ENCODE assay signal across 32 cellular contexts in the genomic region with DNA sequence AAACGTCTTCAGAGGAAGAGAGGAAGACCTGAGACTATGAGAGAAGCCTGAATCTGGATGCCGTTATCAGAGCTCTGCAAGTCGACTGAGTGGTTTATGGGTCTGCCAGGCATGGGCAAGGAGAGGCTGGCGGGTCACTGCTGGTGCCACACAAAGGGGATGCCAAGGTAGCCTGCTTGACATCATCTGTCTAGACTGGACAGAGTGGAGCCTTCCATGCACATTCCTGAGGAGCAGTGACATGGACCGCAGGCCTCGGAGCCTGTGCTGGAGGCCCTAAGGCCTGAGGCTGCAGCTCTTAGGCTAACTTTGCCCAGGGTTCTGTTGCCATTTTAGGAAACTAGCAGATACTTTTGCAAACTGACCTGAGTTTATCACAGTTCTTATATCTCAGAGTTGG.
"Had no signal": no experiment of that assay in that cellular context is flagged by ENCODE, and none has a peak within 500 bp of the region (broad histone marks: within the 10 kb centered on the region; RNA-seq: fewer than 3 reads in every experiment).

No MANE protein-coding gene starts in this region.

- H3K4me1 Mint-ChIP-seq: activated B cell treated with CpG ODN at 0.5 μM for 24 hours; activated naive CD4-positive, alpha-beta T cell treated with anti-CD3 and anti-CD28 coated beads, Interleukin-2, amount 10 ng/mL, durations not matched to agents 7 days and 5 days had no signal

- H3K27ac Mint-ChIP-seq: activated B cell treated with CpG ODN at 0.5 μM for 24 hours; activated CD8-positive, alpha-beta T cell treated with anti-CD3 and anti-CD28 coated beads for 36 hours; activated naive CD4-positive, alpha-beta T cell treated with anti-CD3 and anti-CD28 coated beads, Interleukin-2, amount 10 ng/mL, durations not matched to agents 7 days and 5 days; activated naive CD4-positive, alpha-beta T cell treated with anti-CD3 and anti-CD28 coated beads, Interleukin-2, amount 50 U/mL, for 72 hours; activated naive CD8-positive, alpha-beta T cell treated with anti-CD3 and anti-CD28 coated beads, Interleukin-2, amount 10 ng/mL, durations not matched to agents 7 days and 5 days; brain; T-helper 17 cell; T-helper 2 cell treated with Interferon-gamma antibody and Interleukin-4, amounts not matched to agents 5 μg/mL and 100 μg/mL, for 36 hours had no signal

- H3K27me3 ChIP-seq: ascending aorta, breast epithelium, cardiac muscle cell, colonic mucosa, esophagus squamous epithelium had no signal

- H3K36me3 ChIP-seq: ascending aorta, breast epithelium, cardiac muscle cell, colonic mucosa, esophagus squamous epithelium, gastroesophageal sphincter, WERI-Rb-1 had no signal

- H3K9me3 ChIP-seq: ascending aorta, breast epithelium, colonic mucosa, esophagus squamous epithelium, gastroesophageal sphincter had no signal

- H3K4me1 ChIP-seq: ascending aorta, breast epithelium, colonic mucosa, esophagus squamous epithelium, gastroesophageal sphincter had no signal

- H3K27me3 Mint-ChIP-seq: activated naive CD4-positive, alpha-beta T cell treated with anti-CD3 and anti-CD28 coated beads, Interleukin-2, amount 10 ng/mL, durations not matched to agents 7 days and 5 days had no signal

- H3K4me3 Mint-ChIP-seq: activated B cell treated with CpG ODN at 0.5 μM for 24 hours; activated CD8-positive, alpha-beta T cell treated with anti-CD3 and anti-CD28 coated beads for 36 hours; activated naive CD4-positive, alpha-beta T cell treated with anti-CD3 and anti-CD28 coated beads, Interleukin-2, amount 10 ng/mL, durations not matched to agents 7 days and 5 days; activated naive CD8-positive, alpha-beta T cell treated with anti-CD3 and anti-CD28 coated beads, Interleukin-2, amount 10 ng/mL, durations not matched to agents 7 days and 5 days; brain; T-helper 17 cell; T-helper 2 cell treated with Interferon-gamma antibody and Interleukin-4, amounts not matched to agents 5 μg/mL and 100 μg/mL, for 36 hours had no signal

- H3K27ac ChIP-seq: ascending aorta, breast epithelium, cardiac muscle cell, colonic mucosa, epithelial cell of prostate, esophagus squamous epithelium, gastroesophageal sphincter, WERI-Rb-1 had no signal

- ATAC-seq: activated CD4-positive, CD25-positive, alpha-beta regulatory T cell treated with anti-CD3 and anti-CD28 coated beads, Interleukin-2, amount 50 U/mL, for 24 hours; activated CD8-positive, alpha-beta T cell treated with anti-CD3 and anti-CD28 coated beads for 36 hours; activated naive CD4-positive, alpha-beta T cell treated with anti-CD3 and anti-CD28 coated beads, Interleukin-2, amount 50 U/mL, for 72 hours; gastroesophageal sphincter; T-helper 17 cell had no signal

- H3K9me3 Mint-ChIP-seq: activated B cell treated with CpG ODN at 0.5 μM for 24 hours; activated CD8-positive, alpha-beta T cell treated with anti-CD3 and anti-CD28 coated beads for 36 hours; activated naive CD4-positive, alpha-beta T cell treated with anti-CD3 and anti-CD28 coated beads, Interleukin-2, amount 10 ng/mL, durations not matched to agents 7 days and 5 days; activated naive CD4-positive, alpha-beta T cell treated with anti-CD3 and anti-CD28 coated beads, Interleukin-2, amount 50 U/mL, for 72 hours; activated naive CD8-positive, alpha-beta T cell treated with anti-CD3 and anti-CD28 coated beads, Interleukin-2, amount 10 ng/mL, durations not matched to agents 7 days and 5 days; T-helper 2 cell treated with Interferon-gamma antibody and Interleukin-4, amounts not matched to agents 5 μg/mL and 100 μg/mL, for 36 hours had no signal

- DNase-seq: activated B cell treated with CpG ODN at 0.5 μM for 24 hours; activated CD4-positive, alpha-beta T cell treated with anti-CD3 and anti-CD28 coated beads for 48 hours; activated CD4-positive, alpha-beta T cell treated with anti-CD3 and anti-CD28 coated beads, Interleukin-2, amount 50 U/mL, for 1 hour; activated CD4-positive, alpha-beta T cell treated with anti-CD3 and anti-CD28 coated beads, Interleukin-2, amount 50 U/mL, for 48 hours; activated CD8-positive, alpha-beta memory T cell treated with anti-CD3 and anti-CD28 coated beads for 24 hours; activated CD8-positive, alpha-beta memory T cell treated with anti-CD3 and anti-CD28 coated beads, Interleukin-2, amount 50 U/mL, for 4 hours; activated CD8-positive, alpha-beta T cell treated with anti-CD3 and anti-CD28 coated beads for 36 hours; activated gamma-delta T cell; activated naive CD4-positive, alpha-beta T cell; activated naive CD4-positive, alpha-beta T cell treated with anti-CD3 and anti-CD28 coated beads, Interleukin-2, amount 10 ng/mL, durations not matched to agents 7 days and 5 days; activated naive CD8-positive, alpha-beta T cell treated with anti-CD3 and anti-CD28 coated beads, Interleukin-2, amount 10 ng/mL, durations not matched to agents 7 days and 5 days; activated T-cell treated with anti-CD3 and anti-CD28 coated beads, Interleukin-2, amount 50 U/mL, for 1 hour; activated T-cell treated with anti-CD3 and anti-CD28 coated beads, Interleukin-2, amount 50 U/mL, for 48 hours; central memory CD4-positive, alpha-beta T cell; cerebellar nuclear complex; colonic mucosa; effector CD8-positive, alpha-beta T cell; esophagus squamous epithelium; foreskin melanocyte; T-helper 1 cell; T-helper 17 cell; T1000; WERI-Rb-1 had no signal

- H3K36me3 Mint-ChIP-seq: activated naive CD4-positive, alpha-beta T cell treated with anti-CD3 and anti-CD28 coated beads, Interleukin-2, amount 10 ng/mL, durations not matched to agents 7 days and 5 days; activated naive CD4-positive, alpha-beta T cell treated with anti-CD3 and anti-CD28 coated beads, Interleukin-2, amount 50 U/mL, for 72 hours; activated naive CD8-positive, alpha-beta T cell treated with anti-CD3 and anti-CD28 coated beads, Interleukin-2, amount 10 ng/mL, durations not matched to agents 7 days and 5 days; brain had no signal

- H3K4me3 ChIP-seq: ascending aorta, breast epithelium, cardiac muscle cell, colonic mucosa, esophagus squamous epithelium, gastroesophageal sphincter had no signal
